ENCODE assay signal across 1 cellular context in genomic region chr1:21318714-21319159, GRCh38.
A peak's percentile ranks its signal among the peaks of the same experiment; 100 is the strongest.
TF ChIP-seq lines count a peak whose summit lies in the region.

No MANE protein-coding gene starts in this region.

TF ChIP-seq in HEK293, 187 proteins besides CTCF, POLR2A, EP300 and RAD21 (continued from another document and continues in another):
- TF ChIP-seq ZBTB44 (tag by site-specific recombination; IDR thresholded peaks at IDR 0.05) (peak; percentile 75), ZNF214 (tag by site-specific recombination; IDR thresholded peaks at IDR 0.05; ENCODE audit: borderline replicate concordance) (no peak), ZNF510 (tag by site-specific recombination; IDR thresholded peaks at IDR 0.05; ENCODE audit: insufficient replicate concordance) (no peak), PATZ1 (tag by site-specific recombination; IDR thresholded peaks at IDR 0.05) (peak; percentile 97), OVOL3 (tag by site-specific recombination; IDR thresholded peaks at IDR 0.05) (no peak), ZNF639 (tag by site-specific recombination; IDR thresholded peaks at IDR 0.05) (peak; percentile 88), ZIC2 (tag by site-specific recombination; IDR thresholded peaks at IDR 0.05) (peak; percentile 80), ZNF26 (tag by site-specific recombination; IDR thresholded peaks at IDR 0.05) (no peak), ZNF146 (tag by site-specific recombination; IDR thresholded peaks at IDR 0.05) (0 out of 2 replicates have a peak, but pooled peaks have one; percentile 2), ZNF501 (tag by site-specific recombination; IDR thresholded peaks at IDR 0.05) (0 out of 2 replicates have a peak, but pooled peaks have one; percentile 30), WT1 (tag by site-specific recombination; IDR thresholded peaks at IDR 0.05) (peak; percentile 93), HOXC10 (CRISPR knock-in tag; IDR thresholded peaks at IDR 0.05) (no peak), ZNF629 (tag by site-specific recombination; IDR thresholded peaks at IDR 0.05) (peak; percentile 98), ZNF280D (tag by site-specific recombination; IDR thresholded peaks at IDR 0.05) (no peak), ZNF530 (tag by site-specific recombination; IDR thresholded peaks at IDR 0.05; ENCODE audit: low read depth) (no peak), ZNF660 (tag by site-specific recombination; IDR thresholded peaks at IDR 0.05) (peak; percentile 89), ZSCAN16 (tag by site-specific recombination; IDR thresholded peaks at IDR 0.05) (no peak), ZBTB17 (tag by site-specific recombination; IDR thresholded peaks at IDR 0.05) (peak; percentile 74), SP2 (tag by site-specific recombination; IDR thresholded peaks at IDR 0.05) (peak; percentile 58), ZNF10 (tag by site-specific recombination; IDR thresholded peaks at IDR 0.05) (0 out of 2 replicates have a peak, but pooled peaks have one; percentile 36), ZNF311 (tag by site-specific recombination; IDR thresholded peaks at IDR 0.05; ENCODE audit: borderline replicate concordance) (no peak), ZNF132 (tag by site-specific recombination; IDR thresholded peaks at IDR 0.05; ENCODE audit: borderline replicate concordance) (no peak), ZNF423 (tag by site-specific recombination; IDR thresholded peaks at IDR 0.05) (peak; percentile 97), ZNF341 (tag by site-specific recombination; IDR thresholded peaks at IDR 0.05; ENCODE audit: low read depth) (peak; percentile 62), SP7 (tag by site-specific recombination; IDR thresholded peaks at IDR 0.05) (peak; percentile 88), ZBTB48 (tag by site-specific recombination; IDR thresholded peaks at IDR 0.05) (0 out of 2 replicates have a peak, but pooled peaks have one; percentile 46), ZBTB7A (tag by site-specific recombination; IDR thresholded peaks at IDR 0.05; ENCODE audit: low read depth) (no peak), ZNF366 (tag by site-specific recombination; conservative IDR thresholded peaks at IDR 0.05) (peak; percentile 90), ZNF785 (tag by site-specific recombination; IDR thresholded peaks at IDR 0.05) (no peak), ZBTB21 (tag by site-specific recombination; IDR thresholded peaks at IDR 0.05) (peak; percentile 94), BCL11B (tag by site-specific recombination; IDR thresholded peaks at IDR 0.05; ENCODE audit: low read depth) (peak; percentile 64; the same call in 1 of the 2 replicates), ZBTB6 (tag by site-specific recombination; IDR thresholded peaks at IDR 0.05) (no peak), ZNF335 (tag by site-specific recombination; conservative IDR thresholded peaks at IDR 0.05) (peak; percentile 36; the same call in 1 of the 2 replicates), SETDB1 (IDR thresholded peaks at IDR 0.05; ENCODE audit: insufficient read length, low read length) (no peak)
- TF ChIP-seq, protein P1, sequence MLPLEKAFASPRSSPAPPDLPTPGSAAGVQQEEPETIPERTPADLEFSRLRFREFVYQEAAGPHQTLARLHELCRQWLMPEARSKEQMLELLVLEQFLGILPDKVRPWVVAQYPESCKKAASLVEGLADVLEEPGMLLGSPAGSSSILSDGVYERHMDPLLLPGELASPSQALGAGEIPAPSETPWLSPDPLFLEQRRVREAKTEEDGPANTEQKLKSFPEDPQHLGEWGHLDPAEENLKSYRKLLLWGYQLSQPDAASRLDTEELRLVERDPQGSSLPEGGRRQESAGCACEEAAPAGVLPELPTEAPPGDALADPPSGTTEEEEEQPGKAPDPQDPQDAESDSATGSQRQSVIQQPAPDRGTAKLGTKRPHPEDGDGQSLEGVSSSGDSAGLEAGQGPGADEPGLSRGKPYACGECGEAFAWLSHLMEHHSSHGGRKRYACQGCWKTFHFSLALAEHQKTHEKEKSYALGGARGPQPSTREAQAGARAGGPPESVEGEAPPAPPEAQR (tag by site-specific recombination; IDR thresholded peaks at IDR 0.05), result no peak
- TF ChIP-seq, protein P2, sequence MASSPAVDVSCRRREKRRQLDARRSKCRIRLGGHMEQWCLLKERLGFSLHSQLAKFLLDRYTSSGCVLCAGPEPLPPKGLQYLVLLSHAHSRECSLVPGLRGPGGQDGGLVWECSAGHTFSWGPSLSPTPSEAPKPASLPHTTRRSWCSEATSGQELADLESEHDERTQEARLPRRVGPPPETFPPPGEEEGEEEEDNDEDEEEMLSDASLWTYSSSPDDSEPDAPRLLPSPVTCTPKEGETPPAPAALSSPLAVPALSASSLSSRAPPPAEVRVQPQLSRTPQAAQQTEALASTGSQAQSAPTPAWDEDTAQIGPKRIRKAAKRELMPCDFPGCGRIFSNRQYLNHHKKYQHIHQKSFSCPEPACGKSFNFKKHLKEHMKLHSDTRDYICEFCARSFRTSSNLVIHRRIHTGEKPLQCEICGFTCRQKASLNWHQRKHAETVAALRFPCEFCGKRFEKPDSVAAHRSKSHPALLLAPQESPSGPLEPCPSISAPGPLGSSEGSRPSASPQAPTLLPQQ (tag by site-specific recombination; IDR thresholded peaks at IDR 0.05), result peak; percentile 68
- TF ChIP-seq, protein P3, sequence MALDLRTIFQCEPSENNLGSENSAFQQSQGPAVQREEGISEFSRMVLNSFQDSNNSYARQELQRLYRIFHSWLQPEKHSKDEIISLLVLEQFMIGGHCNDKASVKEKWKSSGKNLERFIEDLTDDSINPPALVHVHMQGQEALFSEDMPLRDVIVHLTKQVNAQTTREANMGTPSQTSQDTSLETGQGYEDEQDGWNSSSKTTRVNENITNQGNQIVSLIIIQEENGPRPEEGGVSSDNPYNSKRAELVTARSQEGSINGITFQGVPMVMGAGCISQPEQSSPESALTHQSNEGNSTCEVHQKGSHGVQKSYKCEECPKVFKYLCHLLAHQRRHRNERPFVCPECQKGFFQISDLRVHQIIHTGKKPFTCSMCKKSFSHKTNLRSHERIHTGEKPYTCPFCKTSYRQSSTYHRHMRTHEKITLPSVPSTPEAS (tag by site-specific recombination; IDR thresholded peaks at IDR 0.05), result no peak
- TF ChIP-seq, protein P4, sequence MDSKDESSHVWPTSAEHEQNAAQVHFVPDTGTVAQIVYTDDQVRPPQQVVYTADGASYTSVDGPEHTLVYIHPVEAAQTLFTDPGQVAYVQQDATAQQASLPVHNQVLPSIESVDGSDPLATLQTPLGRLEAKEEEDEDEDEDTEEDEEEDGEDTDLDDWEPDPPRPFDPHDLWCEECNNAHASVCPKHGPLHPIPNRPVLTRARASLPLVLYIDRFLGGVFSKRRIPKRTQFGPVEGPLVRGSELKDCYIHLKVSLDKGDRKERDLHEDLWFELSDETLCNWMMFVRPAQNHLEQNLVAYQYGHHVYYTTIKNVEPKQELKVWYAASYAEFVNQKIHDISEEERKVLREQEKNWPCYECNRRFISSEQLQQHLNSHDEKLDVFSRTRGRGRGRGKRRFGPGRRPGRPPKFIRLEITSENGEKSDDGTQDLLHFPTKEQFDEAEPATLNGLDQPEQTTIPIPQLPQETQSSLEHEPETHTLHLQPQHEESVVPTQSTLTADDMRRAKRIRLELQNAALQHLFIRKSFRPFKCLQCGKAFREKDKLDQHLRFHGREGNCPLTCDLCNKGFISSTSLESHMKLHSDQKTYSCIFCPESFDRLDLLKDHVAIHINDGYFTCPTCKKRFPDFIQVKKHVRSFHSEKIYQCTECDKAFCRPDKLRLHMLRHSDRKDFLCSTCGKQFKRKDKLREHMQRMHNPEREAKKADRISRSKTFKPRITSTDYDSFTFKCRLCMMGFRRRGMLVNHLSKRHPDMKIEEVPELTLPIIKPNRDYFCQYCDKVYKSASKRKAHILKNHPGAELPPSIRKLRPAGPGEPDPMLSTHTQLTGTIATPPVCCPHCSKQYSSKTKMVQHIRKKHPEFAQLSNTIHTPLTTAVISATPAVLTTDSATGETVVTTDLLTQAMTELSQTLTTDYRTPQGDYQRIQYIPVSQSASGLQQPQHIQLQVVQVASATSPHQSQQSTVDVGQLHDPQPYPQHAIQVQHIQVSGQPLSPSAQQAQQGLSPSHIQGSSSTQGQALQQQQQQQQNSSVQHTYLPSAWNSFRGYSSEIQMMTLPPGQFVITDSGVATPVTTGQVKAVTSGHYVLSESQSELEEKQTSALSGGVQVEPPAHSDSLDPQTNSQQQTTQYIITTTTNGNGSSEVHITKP (tag by site-specific recombination; IDR thresholded peaks at IDR 0.05), result peak; percentile 72
- TF ChIP-seq, protein P5, sequence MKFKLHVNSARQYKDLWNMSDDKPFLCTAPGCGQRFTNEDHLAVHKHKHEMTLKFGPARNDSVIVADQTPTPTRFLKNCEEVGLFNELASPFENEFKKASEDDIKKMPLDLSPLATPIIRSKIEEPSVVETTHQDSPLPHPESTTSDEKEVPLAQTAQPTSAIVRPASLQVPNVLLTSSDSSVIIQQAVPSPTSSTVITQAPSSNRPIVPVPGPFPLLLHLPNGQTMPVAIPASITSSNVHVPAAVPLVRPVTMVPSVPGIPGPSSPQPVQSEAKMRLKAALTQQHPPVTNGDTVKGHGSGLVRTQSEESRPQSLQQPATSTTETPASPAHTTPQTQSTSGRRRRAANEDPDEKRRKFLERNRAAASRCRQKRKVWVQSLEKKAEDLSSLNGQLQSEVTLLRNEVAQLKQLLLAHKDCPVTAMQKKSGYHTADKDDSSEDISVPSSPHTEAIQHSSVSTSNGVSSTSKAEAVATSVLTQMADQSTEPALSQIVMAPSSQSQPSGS (tag by site-specific recombination; IDR thresholded peaks at IDR 0.05; ENCODE audit: low read depth), result peak; percentile 97
